Comparison of ENCODE assay signal across 35 cellular contexts in genomic region chr18:8842506-8842905, GRCh38.
"Had no signal": no experiment of that assay in that cellular context is flagged by ENCODE, and none has a peak within 500 bp of the region (broad histone marks: within the 10 kb centered on the region; RNA-seq: fewer than 3 reads in every experiment).

No MANE protein-coding gene starts in this region.

- H2AFZ ChIP-seq: PC-9 had no signal

- H3K4me3 Mint-ChIP-seq: activated CD8-positive, alpha-beta T cell treated with anti-CD3 and anti-CD28 coated beads for 36 hours; activated naive CD8-positive, alpha-beta T cell treated with anti-CD3 and anti-CD28 coated beads for 36 hours; activated T-cell treated with anti-CD3 and anti-CD28 coated beads, Interleukin-2, amount 50 U/mL, for 72 hours; activated T-helper 17 cell treated with anti-CD3 and anti-CD28 coated beads, Interleukin-2, amount 50 U/mL, for 72 hours had no signal

- H3K36me3 ChIP-seq: ascending aorta, MG63 had no signal

- H3K27me3 ChIP-seq: ascending aorta, MG63 had no signal

- H3K27ac Mint-ChIP-seq: activated CD8-positive, alpha-beta T cell treated with anti-CD3 and anti-CD28 coated beads for 36 hours; activated naive CD8-positive, alpha-beta T cell treated with anti-CD3 and anti-CD28 coated beads for 36 hours; activated T-cell treated with anti-CD3 and anti-CD28 coated beads, Interleukin-2, amount 50 U/mL, for 72 hours; activated T-helper 17 cell treated with anti-CD3 and anti-CD28 coated beads, Interleukin-2, amount 50 U/mL, for 72 hours had no signal

- H3K4me1 ChIP-seq: ascending aorta had no signal

- H3K36me3 Mint-ChIP-seq: activated naive CD8-positive, alpha-beta T cell treated with anti-CD3 and anti-CD28 coated beads for 36 hours had no signal

- ATAC-seq: activated CD8-positive, alpha-beta T cell treated with anti-CD3 and anti-CD28 coated beads for 36 hours; activated T-cell treated with anti-CD3 and anti-CD28 coated beads, Interleukin-2, amount 50 U/mL, for 72 hours; activated T-helper 17 cell treated with anti-CD3 and anti-CD28 coated beads, Interleukin-2, amount 50 U/mL, for 72 hours; Right ventricle myocardium inferior had no signal

- H3K9me3 ChIP-seq: ascending aorta had no signal

- H3K4me1 Mint-ChIP-seq: activated naive CD8-positive, alpha-beta T cell treated with anti-CD3 and anti-CD28 coated beads for 36 hours; activated T-helper 17 cell treated with anti-CD3 and anti-CD28 coated beads, Interleukin-2, amount 50 U/mL, for 72 hours had no signal

- H3K27me3 Mint-ChIP-seq: activated CD8-positive, alpha-beta T cell treated with anti-CD3 and anti-CD28 coated beads for 36 hours; activated naive CD8-positive, alpha-beta T cell treated with anti-CD3 and anti-CD28 coated beads for 36 hours had no signal

- DNase-seq: activated CD4-positive, alpha-beta T cell treated with anti-CD3 and anti-CD28 coated beads for 1 hour; activated CD4-positive, alpha-beta T cell treated with anti-CD3 and anti-CD28 coated beads for 48 hours; activated CD4-positive, CD25-positive, alpha-beta regulatory T cell; activated CD8-positive, alpha-beta T cell treated with anti-CD3 and anti-CD28 coated beads for 36 hours; activated effector memory CD4-positive, alpha-beta T cell treated with anti-CD3 and anti-CD28 coated beads, Interleukin-2, amount 50 U/mL, for 16 hours; activated naive CD4-positive, alpha-beta T cell; activated naive CD4-positive, alpha-beta T cell treated with anti-CD3 and anti-CD28 coated beads, Interleukin-2, amount 50 U/mL, for 16 hours; activated naive CD8-positive, alpha-beta T cell treated with anti-CD3 and anti-CD28 coated beads for 36 hours; activated T-cell treated with anti-CD3 and anti-CD28 coated beads, Interleukin-2, amount 50 U/mL, for 1 hour; activated T-cell treated with anti-CD3 and anti-CD28 coated beads, Interleukin-2, amount 50 U/mL, for 72 hours; amygdala; Kasumi-1; KG1; MG63; NCI-H1048; NCI-H1105 treated with DMSO at 0.1 percent for 48 hours; NCI-H1436; NCI-H1694; NCI-H1930; NCI-H2171; NCI-H510A; NCI-H526; NCI-H748 treated with DMSO at 0.1 percent for 48 hours; NK-92 treated with Interleukin-12 subunit alpha and Interleukin-12 subunit beta, amount 100 ng/mL, for 24 hours; SIG-M5; SW 1271; T-helper 1 cell; T-helper 2 cell; T-helper 9 cell had no signal

- H3K4me2 ChIP-seq: PC-9 had no signal

- H3K9me3 Mint-ChIP-seq: activated CD8-positive, alpha-beta T cell treated with anti-CD3 and anti-CD28 coated beads for 36 hours; activated naive CD8-positive, alpha-beta T cell treated with anti-CD3 and anti-CD28 coated beads for 36 hours; activated T-cell treated with anti-CD3 and anti-CD28 coated beads, Interleukin-2, amount 50 U/mL, for 72 hours; activated T-helper 17 cell treated with anti-CD3 and anti-CD28 coated beads, Interleukin-2, amount 50 U/mL, for 72 hours had no signal

- H3K4me3 ChIP-seq: ascending aorta, MG63, PC-9 had no signal

- H3K27ac ChIP-seq: ascending aorta, RWPE1, VCaP had no signal
